Comparison of ENCODE assay signal across 24 cellular contexts in the genomic region with DNA sequence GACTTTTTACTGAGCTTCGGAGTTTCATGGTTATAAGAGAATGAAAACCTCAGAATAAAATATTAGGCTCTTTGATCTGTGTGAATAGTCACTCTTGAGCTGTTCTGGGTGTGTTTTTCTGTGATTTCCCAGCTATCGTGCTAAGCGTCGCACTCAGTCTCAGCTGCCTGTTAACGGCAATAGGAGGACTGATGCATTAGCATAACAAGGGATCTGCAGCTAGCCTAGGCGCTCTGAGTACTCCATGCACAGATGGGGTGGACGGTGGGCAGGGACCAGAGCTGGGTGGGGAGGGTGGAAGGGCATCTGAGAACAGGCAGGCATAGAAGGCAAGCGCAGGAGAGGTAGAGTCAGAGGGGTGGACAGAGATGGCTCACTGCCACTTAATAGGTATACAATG.
"Had no signal": no experiment of that assay in that cellular context is flagged by ENCODE, and none has a peak within 500 bp of the region (broad histone marks: within the 10 kb centered on the region; RNA-seq: fewer than 3 reads in every experiment).

No MANE protein-coding gene starts in this region.

- H3K27ac ChIP-seq: ascending aorta, brain microvascular endothelial cell, cardiac muscle cell, SK-N-MC had no signal

- H3K4me3 Mint-ChIP-seq: activated CD8-positive, alpha-beta memory T cell treated with anti-CD3 and anti-CD28 coated beads, Interleukin-2, amount 10 ng/mL, durations not matched to agents 7 days and 5 days; activated naive CD8-positive, alpha-beta T cell treated with anti-CD3 and anti-CD28 coated beads, Interleukin-2, amount 50 U/mL, for 24 hours; activated T-cell treated with anti-CD3 and anti-CD28 coated beads, Interleukin-2, amount 50 U/mL, for 24 hours; activated T-helper 1 cell treated with anti-CD3 and anti-CD28 coated beads, Interleukin-12 subunit alpha, Interleukin-12 subunit beta, Interleukin-2, Interleukin-4 antibody, amounts not matched to agents 30 ng/mL and 10 ng/mL and 1 ng/mL, durations not matched to agents 14 hours and 24 hours and 36 hours; T-helper 1 cell treated with Interleukin-12 subunit alpha and Interleukin-12 subunit beta and Interleukin-4 antibody, amounts not matched to agents 30 μg/mL and 1 μg/mL, for 36 hours had no signal

- H3K4me1 Mint-ChIP-seq: activated naive CD8-positive, alpha-beta T cell treated with anti-CD3 and anti-CD28 coated beads, Interleukin-2, amount 50 U/mL, for 24 hours had no signal

- H3K27me3 ChIP-seq: ascending aorta, brain microvascular endothelial cell had no signal

- H3K36me3 Mint-ChIP-seq: activated CD8-positive, alpha-beta memory T cell treated with anti-CD3 and anti-CD28 coated beads, Interleukin-2, amount 10 ng/mL, durations not matched to agents 7 days and 5 days; activated naive CD4-positive, alpha-beta T cell treated with anti-CD3 and anti-CD28 coated beads, Interleukin-2, amount 50 U/mL, for 72 hours had no signal

- H3K9me3 ChIP-seq: ascending aorta had no signal

- H3K4me3 ChIP-seq: ascending aorta, cardiac muscle cell, SK-N-MC had no signal

- H3K27me3 Mint-ChIP-seq: activated naive CD8-positive, alpha-beta T cell treated with anti-CD3 and anti-CD28 coated beads, Interleukin-2, amount 50 U/mL, for 24 hours had no signal

- H3K27ac Mint-ChIP-seq: activated CD8-positive, alpha-beta memory T cell treated with anti-CD3 and anti-CD28 coated beads, Interleukin-2, amount 10 ng/mL, durations not matched to agents 7 days and 5 days; activated naive CD4-positive, alpha-beta T cell treated with anti-CD3 and anti-CD28 coated beads, Interleukin-2, amount 50 U/mL, for 72 hours; activated naive CD8-positive, alpha-beta T cell treated with anti-CD3 and anti-CD28 coated beads, Interleukin-2, amount 50 U/mL, for 24 hours; activated T-cell treated with anti-CD3 and anti-CD28 coated beads, Interleukin-2, amount 50 U/mL, for 24 hours; activated T-helper 1 cell treated with anti-CD3 and anti-CD28 coated beads, Interleukin-12 subunit alpha, Interleukin-12 subunit beta, Interleukin-2, Interleukin-4 antibody, amounts not matched to agents 30 ng/mL and 10 ng/mL and 1 ng/mL, durations not matched to agents 14 hours and 24 hours and 36 hours; T-helper 1 cell treated with Interleukin-12 subunit alpha and Interleukin-12 subunit beta and Interleukin-4 antibody, amounts not matched to agents 30 μg/mL and 1 μg/mL, for 36 hours had no signal

- H3K4me1 ChIP-seq: ascending aorta had no signal

- H3K9me3 Mint-ChIP-seq: activated naive CD4-positive, alpha-beta T cell treated with anti-CD3 and anti-CD28 coated beads, Interleukin-2, amount 50 U/mL, for 72 hours; activated naive CD8-positive, alpha-beta T cell treated with anti-CD3 and anti-CD28 coated beads, Interleukin-2, amount 50 U/mL, for 24 hours; activated T-cell treated with anti-CD3 and anti-CD28 coated beads, Interleukin-2, amount 50 U/mL, for 24 hours; activated T-helper 1 cell treated with anti-CD3 and anti-CD28 coated beads, Interleukin-12 subunit alpha, Interleukin-12 subunit beta, Interleukin-2, Interleukin-4 antibody, amounts not matched to agents 30 ng/mL and 10 ng/mL and 1 ng/mL, durations not matched to agents 14 hours and 24 hours and 36 hours; T-helper 1 cell treated with Interleukin-12 subunit alpha and Interleukin-12 subunit beta and Interleukin-4 antibody, amounts not matched to agents 30 μg/mL and 1 μg/mL, for 36 hours had no signal

- H3K36me3 ChIP-seq: ascending aorta, brain microvascular endothelial cell, cardiac muscle cell had no signal

- DNase-seq: activated CD4-positive, alpha-beta T cell treated with anti-CD3 and anti-CD28 coated beads for 48 hours; activated CD4-positive, alpha-beta T cell treated with anti-CD3 and anti-CD28 coated beads, Interleukin-2, amount 50 U/mL, for 4 hours; activated CD4-positive, CD25-positive, alpha-beta regulatory T cell treated with anti-CD3 and anti-CD28 coated beads, Interleukin-2, amount 50 U/mL, for 72 hours; activated CD8-positive, alpha-beta memory T cell treated with anti-CD3 and anti-CD28 coated beads, Interleukin-2, amount 10 ng/mL, durations not matched to agents 7 days and 5 days; activated effector memory CD4-positive, alpha-beta T cell treated with Interleukin-2 at 50 U/mL for 16 hours; activated naive CD4-positive, alpha-beta T cell; activated naive CD8-positive, alpha-beta T cell treated with anti-CD3 and anti-CD28 coated beads, Interleukin-2, amount 50 U/mL, for 24 hours; activated T-cell treated with anti-CD3 and anti-CD28 coated beads, Interleukin-2, amount 50 U/mL, for 24 hours; amniotic stem cell; brain microvascular endothelial cell; MM.1S; NCI-H1105; NCI-H1436 treated with DMSO at 0.1 percent for 48 hours; NCI-H187; NCI-H2081; NCI-H510A treated with DMSO at 0.1 percent for 48 hours; NCI-H69; NK-92 treated with Interleukin-12 subunit alpha and Interleukin-12 subunit beta, amount 100 ng/mL, for 24 hours had no signal

- ATAC-seq: activated CD8-positive, alpha-beta memory T cell treated with anti-CD3 and anti-CD28 coated beads, Interleukin-2, amount 10 ng/mL, durations not matched to agents 7 days and 5 days; activated naive CD4-positive, alpha-beta T cell treated with anti-CD3 and anti-CD28 coated beads, Interleukin-2, amount 50 U/mL, for 72 hours; activated naive CD8-positive, alpha-beta T cell treated with anti-CD3 and anti-CD28 coated beads, Interleukin-2, amount 50 U/mL, for 24 hours had no signal
